Comparison of ENCODE assay signal across 8 cellular contexts in the genomic region with DNA sequence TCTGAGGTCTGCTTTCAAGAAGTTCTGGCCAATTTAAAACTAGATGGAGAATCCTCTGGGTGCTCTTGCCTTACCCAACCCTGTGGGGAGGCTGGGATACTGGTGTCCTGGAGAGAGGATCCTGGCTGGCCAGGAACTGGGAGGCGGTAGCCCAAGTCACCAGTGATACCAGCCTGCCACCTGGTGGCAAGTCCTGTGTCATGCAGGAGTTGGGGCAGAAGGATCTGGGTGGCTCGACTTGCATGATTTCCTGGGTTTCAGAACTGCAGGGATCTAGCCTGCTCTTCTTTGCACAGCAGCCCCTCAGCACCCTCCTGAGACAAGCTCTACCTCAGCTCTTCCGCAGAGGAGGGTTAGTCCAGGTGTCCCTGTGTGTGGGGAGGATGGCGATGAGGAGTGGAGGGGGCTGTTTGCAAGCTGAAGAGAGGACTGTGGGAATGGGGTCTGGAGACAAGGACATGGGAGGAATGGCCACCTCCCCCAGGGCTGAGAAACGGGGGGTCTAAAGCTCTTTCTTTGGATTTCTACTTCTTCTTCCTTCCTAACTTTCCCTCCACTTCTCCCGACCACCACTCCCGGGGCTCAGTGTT. TPM values are rescaled to one million over a fixed set of nuclear protein-coding genes. Genes with fewer than 3 reads are reported as not detected.
DNase-seq lines count a peak whose midpoint lies in the region; ATAC-seq lines count a peak whose summit lies in the region.

No MANE protein-coding gene starts in this region.

- in situ Hi-C loops in KBM-7 (cut with MboI; ENCODE audit: low pct_unique_long_range_greater_than_20kb, low sequenced_read_pairs), result loop anchor here (25.0 kb wide), 1 partner anchor 323 kb away; no protein-coding TSS in a partner anchor

- intact Hi-C loops in Right ventricle myocardium inferior (cut with DNase I), result loop anchor here (2.0 kb wide), 1 partner anchor 437 kb away; no protein-coding TSS in a partner anchor
- intact Hi-C loops in posterior vena cava (cut with DNase I), result no loop called here

- H3K27ac Mint-ChIP-seq in activated naive CD4-positive, alpha-beta T cell treated with anti-CD3 and anti-CD28 coated beads, Interleukin-2, amount 50 U/mL, for 72 hours, result no peak overlapping the region

- peak; percentile 68 to 74 for ATAC-seq in activated naive CD4-positive, alpha-beta T cell treated with anti-CD3 and anti-CD28 coated beads, Interleukin-2, amount 50 U/mL, for 72 hours
- ATAC-seq in Right ventricle myocardium inferior, result peak; percentile 72
- ATAC-seq in GM19452 (IDR thresholded peaks at IDR 0.05; ENCODE audit: unreplicated experiment), result no peak
- ATAC-seq in GM21515 (IDR thresholded peaks at IDR 0.05; ENCODE audit: unreplicated experiment), result no peak

- no peak overlapping the region for H3K27ac ChIP-seq in SJCRH30

- no peak overlapping the region for H3K4me3 ChIP-seq in SJCRH30

- no peaks in the 10 kb centered on the region for H3K36me3 ChIP-seq in SJCRH30

- DNase-seq in ELF-1 (ENCODE audit: low read depth, low spot score), result peak; percentile 81
- DNase-seq in KBM-7, result peak; percentile 67
- DNase-seq in SJCRH30, result peak; percentile 67 to 85
- peak; percentile 58 to 72 for DNase-seq in activated naive CD4-positive, alpha-beta T cell treated with anti-CD3 and anti-CD28 coated beads, Interleukin-2, amount 50 U/mL, for 72 hours (ENCODE audit: low spot score in 2 of 2)
- DNase-seq in Right ventricle myocardium inferior (ENCODE audit: missing footprints), result peak; percentile 81
- peak; percentile 89 for DNase-seq in posterior vena cava (ENCODE audit: low spot score)

- H3K36me3 Mint-ChIP-seq in activated naive CD4-positive, alpha-beta T cell treated with anti-CD3 and anti-CD28 coated beads, Interleukin-2, amount 50 U/mL, for 72 hours, result no peaks in the 10 kb centered on the region

- no peaks in the 10 kb centered on the region for H3K4me1 ChIP-seq in SJCRH30

- H3K9me3 Mint-ChIP-seq in activated naive CD4-positive, alpha-beta T cell treated with anti-CD3 and anti-CD28 coated beads, Interleukin-2, amount 50 U/mL, for 72 hours, result no peaks in the 10 kb centered on the region

- no peaks in the 10 kb centered on the region for H3K9me3 ChIP-seq in SJCRH30 (replicated peaks)

- H3K27me3 ChIP-seq in SJCRH30, result peaks cover 2% of the 10 kb centered on the region; the same call in 1 of the 2 replicates

RNA-seq across cellular contexts. Expression of a gene that starts 4.2 kb away (rescaled TPM):
- not detected in 2 replicates for total RNA-seq in SJCRH30 (2014; rRNA removed; shearing (Covaris generic))
- not detected for total RNA-seq in activated naive CD4-positive, alpha-beta T cell treated with anti-CD3 and anti-CD28 coated beads, Interleukin-2, amount 50 U/mL, for 72 hours
- total RNA-seq in Right ventricle myocardium inferior (not detected), posterior vena cava (under 1 TPM; 0.48 to 0.74 TPM)

RNA-seq across cellular contexts. Expression of a gene that starts 12.5 kb away (rescaled TPM):
- not detected in 2 replicates for total RNA-seq in SJCRH30 (2014; rRNA removed; shearing (Covaris generic))
- total RNA-seq in activated naive CD4-positive, alpha-beta T cell treated with anti-CD3 and anti-CD28 coated beads, Interleukin-2, amount 50 U/mL, for 72 hours, result not detected
- not detected for total RNA-seq in Right ventricle myocardium inferior
- total RNA-seq in posterior vena cava, result not detected

Comparison
In these comparisons a context has a peak if more than half of its experiments do, and no peak if none do; other contexts are left out.
1. ATAC-seq: peak in activated naive CD4-positive, alpha-beta T cell treated with anti-CD3 and anti-CD28 coated beads, Interleukin-2, amount 50 U/mL, for 72 hours (2 of 2) and Right ventricle myocardium inferior (single experiment); none in GM19452 (single experiment) and GM21515 (single experiment).
2. Peak in every context shown above with its lines, with median percentiles within 50 percentile points of each other: DNase-seq.